9 cellular contexts compared by ENCODE assay signal in genomic region chr19:37855098-37855497, GRCh38.
A peak's percentile ranks its signal among the peaks of the same experiment; 100 is the strongest.
DNase-seq lines count a peak whose midpoint lies in the region; ATAC-seq, FAIRE-seq and TF ChIP-seq lines count a peak whose summit lies in the region.
"Had no signal": no experiment of that assay in that cellular context is flagged by ENCODE, and none has a peak within 500 bp of the region (broad histone marks: within the 10 kb centered on the region; RNA-seq: fewer than 3 reads in every experiment).

No MANE protein-coding gene starts in this region.

- TF ChIP-seq CTCF in fibroblast of mammary gland (conservative IDR thresholded peaks at IDR 0.05; ENCODE audit: control insufficient read depth, insufficient read depth, low read depth, low read length) (no peak), retinal pigment epithelial cell (conservative IDR thresholded peaks at IDR 0.05; ENCODE audit: low read depth, low read length) (peak; percentile 7)

- DNase-seq in DMS 273 treated with DMSO at 0.1 percent for 48 hours (lab: John Stamatoyannopoulos, UW) (peak; percentile 74), NCI-H82 (lab: John Stamatoyannopoulos, UW) (peak; percentile 83), fibroblast of mammary gland (ENCODE audit: low read depth) (peak; percentile 29), retinal pigment epithelial cell (ENCODE audit: low read depth) (peak; percentile 13), NCI-H1105 treated with DMSO at 0.1 percent for 48 hours (lab: John Stamatoyannopoulos, UW) (no peak), GM19239 (ENCODE audit: insufficient read length, low spot score) (no peak)
- DNase-seq: NCI-H226 had no signal

- H3K4me3 ChIP-seq in fibroblast of mammary gland (ENCODE audit: control insufficient read depth, low read depth, low read length) (no peak overlapping the region), retinal pigment epithelial cell (ENCODE audit: low read length) (no peak overlapping the region)

- no peak for FAIRE-seq in GM19239 (lab: Jason Lieb, UNC)

- no peak for ATAC-seq in HG03571 (IDR thresholded peaks at IDR 0.05; ENCODE audit: unreplicated experiment)
- no peak for ATAC-seq in GM19328 (IDR thresholded peaks at IDR 0.05; ENCODE audit: unreplicated experiment)

Comparison
In these comparisons a context has a peak if more than half of its experiments do, and no peak if none do; other contexts are left out.
1. DNase-seq: peak in DMS 273 treated with DMSO at 0.1 percent for 48 hours (single experiment), NCI-H82 (single experiment), fibroblast of mammary gland (single experiment) and retinal pigment epithelial cell (single experiment); none in NCI-H1105 treated with DMSO at 0.1 percent for 48 hours (single experiment) and GM19239 (single experiment).